In the genomic region with DNA sequence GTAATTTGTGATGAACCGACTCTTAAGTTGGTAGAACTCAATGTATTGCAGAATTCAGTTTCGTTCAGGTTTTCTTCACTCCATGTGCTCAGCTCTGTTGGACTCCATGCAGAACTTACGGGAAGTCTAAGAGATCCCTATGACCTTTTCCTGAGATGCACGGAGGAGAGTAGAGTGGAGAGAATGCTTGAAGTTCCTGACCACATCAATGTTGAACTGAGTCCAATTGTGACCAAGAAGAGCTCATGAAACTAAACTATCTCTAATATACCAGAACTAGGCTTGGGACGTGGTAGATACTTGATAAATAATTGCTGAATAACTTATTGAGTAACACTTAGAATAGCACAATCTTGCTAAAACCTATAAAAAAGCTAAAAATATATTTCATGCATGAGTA, we compare ENCODE assay signal across 6 cellular contexts. TPM values are rescaled to one million over a fixed set of nuclear protein-coding genes. Genes with fewer than 3 reads are reported as not detected.
"Had no signal": no experiment of that assay in that cellular context is flagged by ENCODE, and none has a peak within 500 bp of the region (broad histone marks: within the 10 kb centered on the region; RNA-seq: fewer than 3 reads in every experiment).

No MANE protein-coding gene starts in this region.

- H3K4me3 ChIP-seq: GM23338, K562 had no signal

- H2AFZ ChIP-seq: GM23338 had no signal

- H3K4me2 ChIP-seq: GM23338 had no signal

- DNase-seq: H9, HCEC 1CT, IMR-90 had no signal

- ATAC-seq: GM23338, K562 had no signal

RNA-seq across cellular contexts. Expression of a gene that starts 47.2 kb away (rescaled TPM):
- total RNA-seq: HT-29, K562 had no signal
